ENCODE assay signal across 1 cellular context in genomic region chr18:47526147-47526546, GRCh38.
TF ChIP-seq lines count a peak whose summit lies in the region.

No MANE protein-coding gene starts in this region.

TF ChIP-seq in GM23338, 12 proteins besides CTCF, POLR2A, EP300 and RAD21:
- TF ChIP-seq, protein P1, sequence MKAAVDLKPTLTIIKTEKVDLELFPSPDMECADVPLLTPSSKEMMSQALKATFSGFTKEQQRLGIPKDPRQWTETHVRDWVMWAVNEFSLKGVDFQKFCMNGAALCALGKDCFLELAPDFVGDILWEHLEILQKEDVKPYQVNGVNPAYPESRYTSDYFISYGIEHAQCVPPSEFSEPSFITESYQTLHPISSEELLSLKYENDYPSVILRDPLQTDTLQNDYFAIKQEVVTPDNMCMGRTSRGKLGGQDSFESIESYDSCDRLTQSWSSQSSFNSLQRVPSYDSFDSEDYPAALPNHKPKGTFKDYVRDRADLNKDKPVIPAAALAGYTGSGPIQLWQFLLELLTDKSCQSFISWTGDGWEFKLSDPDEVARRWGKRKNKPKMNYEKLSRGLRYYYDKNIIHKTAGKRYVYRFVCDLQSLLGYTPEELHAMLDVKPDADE (IDR thresholded peaks at IDR 0.05): no peak
- TF ChIP-seq, protein P2, sequence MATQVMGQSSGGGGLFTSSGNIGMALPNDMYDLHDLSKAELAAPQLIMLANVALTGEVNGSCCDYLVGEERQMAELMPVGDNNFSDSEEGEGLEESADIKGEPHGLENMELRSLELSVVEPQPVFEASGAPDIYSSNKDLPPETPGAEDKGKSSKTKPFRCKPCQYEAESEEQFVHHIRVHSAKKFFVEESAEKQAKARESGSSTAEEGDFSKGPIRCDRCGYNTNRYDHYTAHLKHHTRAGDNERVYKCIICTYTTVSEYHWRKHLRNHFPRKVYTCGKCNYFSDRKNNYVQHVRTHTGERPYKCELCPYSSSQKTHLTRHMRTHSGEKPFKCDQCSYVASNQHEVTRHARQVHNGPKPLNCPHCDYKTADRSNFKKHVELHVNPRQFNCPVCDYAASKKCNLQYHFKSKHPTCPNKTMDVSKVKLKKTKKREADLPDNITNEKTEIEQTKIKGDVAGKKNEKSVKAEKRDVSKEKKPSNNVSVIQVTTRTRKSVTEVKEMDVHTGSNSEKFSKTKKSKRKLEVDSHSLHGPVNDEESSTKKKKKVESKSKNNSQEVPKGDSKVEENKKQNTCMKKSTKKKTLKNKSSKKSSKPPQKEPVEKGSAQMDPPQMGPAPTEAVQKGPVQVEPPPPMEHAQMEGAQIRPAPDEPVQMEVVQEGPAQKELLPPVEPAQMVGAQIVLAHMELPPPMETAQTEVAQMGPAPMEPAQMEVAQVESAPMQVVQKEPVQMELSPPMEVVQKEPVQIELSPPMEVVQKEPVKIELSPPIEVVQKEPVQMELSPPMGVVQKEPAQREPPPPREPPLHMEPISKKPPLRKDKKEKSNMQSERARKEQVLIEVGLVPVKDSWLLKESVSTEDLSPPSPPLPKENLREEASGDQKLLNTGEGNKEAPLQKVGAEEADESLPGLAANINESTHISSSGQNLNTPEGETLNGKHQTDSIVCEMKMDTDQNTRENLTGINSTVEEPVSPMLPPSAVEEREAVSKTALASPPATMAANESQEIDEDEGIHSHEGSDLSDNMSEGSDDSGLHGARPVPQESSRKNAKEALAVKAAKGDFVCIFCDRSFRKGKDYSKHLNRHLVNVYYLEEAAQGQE (IDR thresholded peaks at IDR 0.05; ENCODE audit: unreplicated experiment): no peak
- TF ChIP-seq NANOG (IDR thresholded peaks at IDR 0.05; ENCODE audit: borderline replicate concordance) (no peak), STAT1 (IDR thresholded peaks at IDR 0.05; ENCODE audit: unreplicated experiment) (no peak), EZH2 (IDR thresholded peaks at IDR 0.05; ENCODE audit: low read depth, unreplicated experiment) (no peak)
